In the genomic region with DNA sequence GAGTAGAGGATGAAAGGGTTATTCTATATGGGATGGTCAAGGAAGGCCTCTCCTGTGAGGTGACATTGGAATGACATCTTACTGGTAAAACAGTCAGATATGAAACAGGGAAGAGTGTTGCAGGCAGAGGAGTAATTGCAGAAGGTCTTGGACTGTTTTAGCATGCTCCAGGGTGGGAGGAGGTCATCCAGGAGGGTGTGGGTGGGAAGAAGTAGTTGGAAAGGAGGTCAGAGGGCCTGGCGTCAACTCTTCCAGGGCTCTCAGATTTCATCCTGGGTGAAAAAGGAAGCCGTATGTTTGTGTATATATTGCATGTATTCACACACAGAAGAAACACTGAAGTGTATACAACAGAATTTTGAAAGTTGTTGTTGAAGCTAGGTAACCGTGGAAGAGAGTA, we compare ENCODE assay signal across 17 cellular contexts. TPM values are rescaled to one million over a fixed set of nuclear protein-coding genes. Genes with fewer than 3 reads are reported as not detected.
DNase-seq lines count a peak whose midpoint lies in the region; ATAC-seq and TF ChIP-seq lines count a peak whose summit lies in the region.
"Had no signal": no experiment of that assay in that cellular context is flagged by ENCODE, and none has a peak within 500 bp of the region (broad histone marks: within the 10 kb centered on the region; RNA-seq: fewer than 3 reads in every experiment).

No MANE protein-coding gene starts in this region.

- no peak overlapping the region for H3K4me3 ChIP-seq in BLaER1 treated with 17β-estradiol and CSF1 and Interleukin-3, amounts not matched to agents 10 nM and 100 nM
- H3K4me3 ChIP-seq in fibroblast of the aortic adventitia (ENCODE audit: low read depth, low read length): no peak overlapping the region
- H3K4me3 ChIP-seq: A549, BLaER1, GM23248, SJSA1 had no signal

- no peaks in the 10 kb centered on the region for H3K27me3 Mint-ChIP-seq in nephron progenitor cell (ENCODE audit: low read depth, poor library complexity)

- H3K36me3 ChIP-seq in BLaER1 treated with 17β-estradiol and CSF1 and Interleukin-3, amounts not matched to agents 10 nM and 100 nM: peaks cover 16 to 48% (median 24%) of the 10 kb centered on the region in 11 experiments

- CTCF ChIA-PET in HEK293T (lab: Yijun Ruan, JAX): no interaction called here

- H3K9me3 ChIP-seq in BLaER1 treated with 17β-estradiol and CSF1 and Interleukin-3, amounts not matched to agents 10 nM and 100 nM (replicated peaks in 1 of 11): peaks cover 9 to 49% (median 13%) of the 10 kb centered on the region in 11 experiments; a peak in 21 of 22 replicates
- H3K9me3 ChIP-seq: A549, SJSA1 had no signal

- DNase-seq in HEK293T (ENCODE audit: extremely low spot score) (peak; percentile 6), fibroblast of the aortic adventitia (ENCODE audit: low read depth) (peak; percentile 27), nephron progenitor cell (no peak), T-helper 2 cell (no peak)
- DNase-seq: GM23248, HCEC 1CT, NCI-H1417 treated with DMSO at 0.1 percent for 48 hours, NCI-H187 treated with DMSO at 0.1 percent for 48 hours, NCI-H226, NCI-H524 had no signal

- peaks cover 7% of the 10 kb centered on the region for H3K4me1 Mint-ChIP-seq in nephron progenitor cell

- H3K4me1 ChIP-seq in BLaER1 treated with 17β-estradiol and CSF1 and Interleukin-3, amounts not matched to agents 10 nM and 100 nM: peaks cover 11 to 42% (median 23%) of the 10 kb centered on the region in 10 experiments; a peak in 18 of 20 replicates
- H3K4me1 ChIP-seq: A549, SJSA1 had no signal

- no peaks in the 10 kb centered on the region for H3K27me3 ChIP-seq in BLaER1 treated with 17β-estradiol and CSF1 and Interleukin-3, amounts not matched to agents 10 nM and 100 nM
- H3K27me3 ChIP-seq: BLaER1, SJSA1 had no signal

- peaks cover 43% of the 10 kb centered on the region for H3K36me3 Mint-ChIP-seq in nephron progenitor cell (ENCODE audit: low read depth)

- peak overlapping the region in 3 of 11 experiments; percentile 6 to 57 (median 30); a peak in 3 of 22 replicates for H3K4me2 ChIP-seq in BLaER1 treated with 17β-estradiol and CSF1 and Interleukin-3, amounts not matched to agents 10 nM and 100 nM
- H3K4me2 ChIP-seq: A549, BLaER1 had no signal

- no peak for TF ChIP-seq CTCF in fibroblast of the aortic adventitia (IDR thresholded peaks at IDR 0.05; ENCODE audit: insufficient read depth, low read length)
- TF ChIP-seq CTCF in nephron progenitor cell (IDR thresholded peaks at IDR 0.05): no peak

- POLR2A ChIA-PET in HEK293T (lab: Yijun Ruan, JAX): no interaction called here

- H3K4me3 Mint-ChIP-seq in nephron progenitor cell: no peak overlapping the region

- H4K20me1 ChIP-seq in BLaER1 treated with 17β-estradiol and CSF1 and Interleukin-3, amounts not matched to agents 10 nM and 100 nM: no peaks in the 10 kb centered on the region
- H4K20me1 ChIP-seq: BLaER1 had no signal

- peaks cover 9% of the 10 kb centered on the region for H3K9me3 Mint-ChIP-seq in nephron progenitor cell

- peak overlapping the region in 8 of 11 experiments; percentile 17 to 83 (median 74); a peak in 13 of 22 replicates for H3K27ac ChIP-seq in BLaER1 treated with 17β-estradiol and CSF1 and Interleukin-3, amounts not matched to agents 10 nM and 100 nM
- H3K27ac ChIP-seq: A549, BLaER1, GM23248, SJSA1 had no signal

- no peak overlapping the region for H3K9ac ChIP-seq in BLaER1 treated with 17β-estradiol and CSF1 and Interleukin-3, amounts not matched to agents 10 nM and 100 nM
- H3K9ac ChIP-seq: BLaER1, GM23248 had no signal

- H3K27ac Mint-ChIP-seq in nephron progenitor cell: peak overlapping the region; percentile 64

- ATAC-seq in HG03432 (IDR thresholded peaks at IDR 0.05; ENCODE audit: unreplicated experiment) (no peak), HG02840 (IDR thresholded peaks at IDR 0.05; ENCODE audit: low FRiP score, unreplicated experiment) (no peak), HG03159 (IDR thresholded peaks at IDR 0.05; ENCODE audit: unreplicated experiment) (no peak)
- ATAC-seq: A549 had no signal

TF ChIP-seq in HEK293T, 16 proteins besides CTCF, POLR2A, EP300 and RAD21:
- TF ChIP-seq ELF4 (IDR thresholded peaks at IDR 0.05): no peak
- no peak for TF ChIP-seq LEF1 (IDR thresholded peaks at IDR 0.05; ENCODE audit: borderline replicate concordance)
- TF ChIP-seq FOXA1 (IDR thresholded peaks at IDR 0.05): no peak
- TF ChIP-seq PKNOX1 (IDR thresholded peaks at IDR 0.05): no peak

RNA-seq across cellular contexts. Expression of gene ATP9B, which starts 48.2 kb away (rescaled TPM):
- 22.0 and 30.8 TPM in 2 replicates for total RNA-seq in fibroblast of the aortic adventitia (ENCODE audit: low replicate concordance)

Comparison
In these comparisons a context has a peak if more than half of its experiments do, and no peak if none do; other contexts are left out.
1. DNase-seq: peak in HEK293T (single experiment) and fibroblast of the aortic adventitia (single experiment); none in nephron progenitor cell (single experiment) and T-helper 2 cell (0 of 5).